8 cellular contexts compared by ENCODE assay signal in genomic region chr7:100177040-100178001, GRCh38. TPM values are rescaled to one million over a fixed set of nuclear protein-coding genes. Genes with fewer than 3 reads are reported as not detected.
A peak's percentile ranks its signal among the peaks of the same experiment; 100 is the strongest.
DNase-seq lines count a peak whose midpoint lies in the region; ATAC-seq and TF ChIP-seq lines count a peak whose summit lies in the region.

A gene with protein sequence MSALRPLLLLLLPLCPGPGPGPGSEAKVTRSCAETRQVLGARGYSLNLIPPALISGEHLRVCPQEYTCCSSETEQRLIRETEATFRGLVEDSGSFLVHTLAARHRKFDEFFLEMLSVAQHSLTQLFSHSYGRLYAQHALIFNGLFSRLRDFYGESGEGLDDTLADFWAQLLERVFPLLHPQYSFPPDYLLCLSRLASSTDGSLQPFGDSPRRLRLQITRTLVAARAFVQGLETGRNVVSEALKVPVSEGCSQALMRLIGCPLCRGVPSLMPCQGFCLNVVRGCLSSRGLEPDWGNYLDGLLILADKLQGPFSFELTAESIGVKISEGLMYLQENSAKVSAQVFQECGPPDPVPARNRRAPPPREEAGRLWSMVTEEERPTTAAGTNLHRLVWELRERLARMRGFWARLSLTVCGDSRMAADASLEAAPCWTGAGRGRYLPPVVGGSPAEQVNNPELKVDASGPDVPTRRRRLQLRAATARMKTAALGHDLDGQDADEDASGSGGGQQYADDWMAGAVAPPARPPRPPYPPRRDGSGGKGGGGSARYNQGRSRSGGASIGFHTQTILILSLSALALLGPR (minus strand): TSS chr7:100177381. CDS start chr7:100177199, 182 bp downstream.
A gene with protein sequence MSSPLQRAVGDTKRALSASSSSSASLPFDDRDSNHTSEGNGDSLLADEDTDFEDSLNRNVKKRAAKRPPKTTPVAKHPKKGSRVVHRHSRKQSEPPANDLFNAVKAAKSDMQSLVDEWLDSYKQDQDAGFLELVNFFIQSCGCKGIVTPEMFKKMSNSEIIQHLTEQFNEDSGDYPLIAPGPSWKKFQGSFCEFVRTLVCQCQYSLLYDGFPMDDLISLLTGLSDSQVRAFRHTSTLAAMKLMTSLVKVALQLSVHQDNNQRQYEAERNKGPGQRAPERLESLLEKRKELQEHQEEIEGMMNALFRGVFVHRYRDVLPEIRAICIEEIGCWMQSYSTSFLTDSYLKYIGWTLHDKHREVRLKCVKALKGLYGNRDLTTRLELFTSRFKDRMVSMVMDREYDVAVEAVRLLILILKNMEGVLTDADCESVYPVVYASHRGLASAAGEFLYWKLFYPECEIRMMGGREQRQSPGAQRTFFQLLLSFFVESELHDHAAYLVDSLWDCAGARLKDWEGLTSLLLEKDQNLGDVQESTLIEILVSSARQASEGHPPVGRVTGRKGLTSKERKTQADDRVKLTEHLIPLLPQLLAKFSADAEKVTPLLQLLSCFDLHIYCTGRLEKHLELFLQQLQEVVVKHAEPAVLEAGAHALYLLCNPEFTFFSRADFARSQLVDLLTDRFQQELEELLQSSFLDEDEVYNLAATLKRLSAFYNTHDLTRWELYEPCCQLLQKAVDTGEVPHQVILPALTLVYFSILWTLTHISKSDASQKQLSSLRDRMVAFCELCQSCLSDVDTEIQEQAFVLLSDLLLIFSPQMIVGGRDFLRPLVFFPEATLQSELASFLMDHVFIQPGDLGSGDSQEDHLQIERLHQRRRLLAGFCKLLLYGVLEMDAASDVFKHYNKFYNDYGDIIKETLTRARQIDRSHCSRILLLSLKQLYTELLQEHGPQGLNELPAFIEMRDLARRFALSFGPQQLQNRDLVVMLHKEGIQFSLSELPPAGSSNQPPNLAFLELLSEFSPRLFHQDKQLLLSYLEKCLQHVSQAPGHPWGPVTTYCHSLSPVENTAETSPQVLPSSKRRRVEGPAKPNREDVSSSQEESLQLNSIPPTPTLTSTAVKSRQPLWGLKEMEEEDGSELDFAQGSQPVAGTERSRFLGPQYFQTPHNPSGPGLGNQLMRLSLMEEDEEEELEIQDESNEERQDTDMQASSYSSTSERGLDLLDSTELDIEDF (plus strand): TSS chr7:100177918. CDS start chr7:100180557, 2,639 bp downstream.

- 2 to 4% methylated on average over 48 to 65 of the region's 78 CpGs for WGBS in lower leg skin, 2 donors

- no peak for TF ChIP-seq POLR2A in lower leg skin (IDR thresholded peaks at IDR 0.05)

- intact Hi-C loops in dorsolateral prefrontal cortex (cut with DNase I) (no loop called here), lower leg skin (cut with DNase I; ENCODE audit: low total_unique reads) (no loop called here)

- ATAC-seq in GM19372 (IDR thresholded peaks at IDR 0.05; ENCODE audit: low read depth, unreplicated experiment), result peak; percentile 90
- ATAC-seq in HG03520 (IDR thresholded peaks at IDR 0.05; ENCODE audit: unreplicated experiment), result peak; percentile 76

- peaks cover 0 to 13% (median 0%) of the 10 kb centered on the region in 45 donors for H3K27me3 ChIP-seq in dorsolateral prefrontal cortex

- DNase-seq in NCI-H526 treated with DMSO at 0.1 percent for 48 hours (lab: John Stamatoyannopoulos, UW), result peak; percentile 97
- DNase-seq in activated CD4-positive, alpha-beta T cell treated with anti-CD3 and anti-CD28 coated beads, Interleukin-2, amount 50 U/mL, for 1 hour, result peak; percentile 98
- DNase-seq in dorsolateral prefrontal cortex, result peak; percentile 74 to 92 (median 90)
- DNase-seq in lower leg skin (ENCODE audit: low spot score in 2 of 2), result peak; percentile 95 to 98
- DNase-seq in stimulated activated CD4-positive, alpha-beta T cell treated with anti-CD3 and anti-CD28 coated beads, Interleukin-4, amount 100 ng/mL, for 24 hours, result peak; percentile 98

- no peak for TF ChIP-seq CTCF in C4-2B (conservative IDR thresholded peaks at IDR 0.05)
- peak in 6 of 56 donors; percentile 7 to 23 (median 16) for TF ChIP-seq CTCF in dorsolateral prefrontal cortex (IDR thresholded peaks at IDR 0.05 in 54 of 56, conservative IDR thresholded peaks at IDR 0.05 in 2 of 56; ENCODE audit: low read depth in 1 of 56, partially characterized antibody in 56 of 56)
- TF ChIP-seq CTCF in lower leg skin (IDR thresholded peaks at IDR 0.05), result no peak

- H3K4me3 ChIP-seq in dorsolateral prefrontal cortex (peak within 1 kb of the TSS; percentile 18 to 76 (median 57)), lower leg skin (ENCODE audit: low read depth, poor library complexity, severe bottlenecking) (peak within 1 kb of the TSS; percentile 15)

- peak within 1 kb of the TSS; percentile 53 for H3K27ac ChIP-seq in C4-2B
- peak within 1 kb of the TSS in 16 of 59 donors; percentile 1 to 68 (median 52) for H3K27ac ChIP-seq in dorsolateral prefrontal cortex

RNA-seq across cellular contexts. Expression of the first gene that starts in this region (rescaled TPM):
- 1 to 10 TPM in 118 of 120 experiments, under 1 TPM in 2; 0.84 to 7.1 (median 2.4) TPM for total RNA-seq in dorsolateral prefrontal cortex
- total RNA-seq in lower leg skin, result 10 to 100 TPM in 3 of 4 donors, 1 to 10 TPM in 1; 7.3 to 27.4 (median 11.8) TPM

RNA-seq across cellular contexts. Expression of the second gene that starts in this region (rescaled TPM):
- total RNA-seq in dorsolateral prefrontal cortex (1 to 10 TPM in 119 of 120 experiments, under 1 TPM in 1; 0.87 to 7.2 (median 2.7) TPM), lower leg skin (1 to 10 TPM in 2 of 4 donors, under 1 TPM in 2; 0.34 to 1.8 (median 1.0) TPM)
